14 cellular contexts compared by ENCODE assay signal in the genomic region with DNA sequence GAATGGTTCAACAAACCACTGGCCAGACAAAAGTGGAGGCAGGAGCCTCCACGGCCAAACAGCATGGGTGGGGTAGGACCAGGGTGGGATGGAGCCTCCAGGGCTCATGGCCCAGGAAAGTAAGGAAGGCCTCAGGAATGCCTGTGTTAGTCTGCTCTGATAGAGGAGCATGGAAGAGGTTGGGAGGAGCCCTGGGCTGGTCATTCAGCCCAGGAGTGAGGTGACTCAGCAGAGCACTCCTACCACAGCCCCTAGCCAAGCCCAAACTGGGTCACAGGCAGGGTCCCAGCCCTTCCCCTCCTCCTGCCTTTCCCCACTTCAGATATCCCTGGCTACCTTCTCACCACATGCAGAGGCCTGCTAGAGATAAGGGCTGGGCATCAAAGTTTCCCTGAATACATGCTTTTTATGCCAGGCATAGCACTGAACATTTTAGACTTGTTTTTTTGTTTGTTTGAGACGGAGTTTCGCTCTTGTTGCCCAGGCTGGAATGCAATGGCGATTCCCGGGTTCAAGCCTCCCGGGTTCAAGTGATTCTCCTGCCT. TPM values are rescaled to one million over a fixed set of nuclear protein-coding genes. Genes with fewer than 3 reads are reported as not detected.
DNase-seq lines count a peak whose midpoint lies in the region; ATAC-seq and TF ChIP-seq lines count a peak whose summit lies in the region.
"Had no signal": no experiment of that assay in that cellular context is flagged by ENCODE, and none has a peak within 500 bp of the region (broad histone marks: within the 10 kb centered on the region; RNA-seq: fewer than 3 reads in every experiment).

No MANE protein-coding gene starts in this region.

- H3K27me3 Mint-ChIP-seq in WTC11 (ENCODE audit: low read depth): peaks cover 34% of the 10 kb centered on the region

- peak in 4 of 8 donors; percentile 9 to 34 (median 26) for ATAC-seq in heart right ventricle
- ATAC-seq in Right ventricle myocardium superior (ENCODE audit: poor library complexity): no peak
- ATAC-seq in WTC11: 0 out of 2 replicates have a peak, but pooled peaks have one; percentile 6

- H3K27me3 ChIP-seq in heart right ventricle: peaks cover 0 to 38% (median 0%) of the 10 kb centered on the region in 7 donors
- H3K27me3 ChIP-seq: brain microvascular endothelial cell had no signal

- no peak overlapping the region for H3K4me3 Mint-ChIP-seq in WTC11

- H3K9me3 Mint-ChIP-seq in WTC11: no peaks in the 10 kb centered on the region

- 77 to 80% methylated on average over 6 of the region's 6 CpGs for whole genome bisulfite sequencing in heart right ventricle, 2 donors

- H3K27ac Mint-ChIP-seq in WTC11: no peak overlapping the region

- no peak overlapping the region for H3K4me3 ChIP-seq in heart right ventricle

- H3K36me3 ChIP-seq in heart right ventricle: peaks cover 0 to 3% (median 0%) of the 10 kb centered on the region in 9 donors
- H3K36me3 ChIP-seq: brain microvascular endothelial cell had no signal

- TF ChIP-seq CTCF in heart right ventricle (IDR thresholded peaks at IDR 0.05) (no peak), WTC11 (IDR thresholded peaks at IDR 0.05) (no peak)

- CTCF ChIA-PET in WTC11 (lab: Charles Lee): interaction anchor here (1.1 to 2.3 kb wide), 3 partner anchors 8 to 373 kb away, joined by 3 to 24 read pairs (median 5); no protein-coding TSS in a partner anchor

- H3K27ac ChIP-seq in heart right ventricle: peak overlapping the region; percentile 67 to 96 (median 84)
- H3K27ac ChIP-seq: brain microvascular endothelial cell had no signal

- H3K4me1 Mint-ChIP-seq in WTC11: peaks cover 32% of the 10 kb centered on the region

- POLR2A ChIA-PET in WTC11 (lab: Charles Lee): no interaction called here

- no peaks in the 10 kb centered on the region for H3K9me3 ChIP-seq in heart right ventricle

- DNase-seq in heart right ventricle (no peak), Right ventricle myocardium superior (no peak), WTC11 (ENCODE audit: low spot score) (no peak), iPS-NIHi7 (ENCODE audit: extremely low spot score) (peak; percentile 60), Ammon's horn (ENCODE audit: low spot score) (no peak), KG1 (lab: John Stamatoyannopoulos, UW) (no peak), NCI-H1417 treated with DMSO at 0.1 percent for 48 hours (lab: John Stamatoyannopoulos, UW) (no peak), NCI-H2081 (lab: John Stamatoyannopoulos, UW) (no peak)
- DNase-seq: activated CD8-positive, alpha-beta memory T cell treated with anti-CD3 and anti-CD28 coated beads for 24 hours; AML-193; brain microvascular endothelial cell; Karpas-422; midbrain; stimulated activated CD8-positive, alpha-beta memory T cell treated with anti-CD3 and anti-CD28 coated beads, Interleukin-4, amount 100 ng/mL, for 48 hours had no signal

- H3K4me1 ChIP-seq in heart right ventricle: peaks cover 14 to 82% (median 54%) of the 10 kb centered on the region in 9 donors

- no peaks in the 10 kb centered on the region for H3K36me3 Mint-ChIP-seq in WTC11

- intact Hi-C loops in heart right ventricle (cut with DNase I): loop anchor here in 2 of 10 donors (10.0 kb wide), 2 partner anchors 171 to 229 kb away; no protein-coding TSS in a partner anchor
- intact Hi-C loops in Right ventricle myocardium superior (cut with DNase I): no loop called here

TF ChIP-seq in WTC11, 78 proteins besides CTCF, POLR2A, EP300 and RAD21 (continues in another document):
- no peak for TF ChIP-seq ELF4 (CRISPR knock-in tag; IDR thresholded peaks at IDR 0.05; ENCODE audit: low read depth)
- no peak for TF ChIP-seq SOX15 (CRISPR knock-in tag; IDR thresholded peaks at IDR 0.05)
- no peak for TF ChIP-seq PRRX2 (CRISPR knock-in tag; IDR thresholded peaks at IDR 0.05)
- TF ChIP-seq, protein P1, sequence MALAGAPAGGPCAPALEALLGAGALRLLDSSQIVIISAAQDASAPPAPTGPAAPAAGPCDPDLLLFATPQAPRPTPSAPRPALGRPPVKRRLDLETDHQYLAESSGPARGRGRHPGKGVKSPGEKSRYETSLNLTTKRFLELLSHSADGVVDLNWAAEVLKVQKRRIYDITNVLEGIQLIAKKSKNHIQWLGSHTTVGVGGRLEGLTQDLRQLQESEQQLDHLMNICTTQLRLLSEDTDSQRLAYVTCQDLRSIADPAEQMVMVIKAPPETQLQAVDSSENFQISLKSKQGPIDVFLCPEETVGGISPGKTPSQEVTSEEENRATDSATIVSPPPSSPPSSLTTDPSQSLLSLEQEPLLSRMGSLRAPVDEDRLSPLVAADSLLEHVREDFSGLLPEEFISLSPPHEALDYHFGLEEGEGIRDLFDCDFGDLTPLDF (CRISPR knock-in tag; IDR thresholded peaks at IDR 0.05): no peak
- TF ChIP-seq ZNF263 (CRISPR knock-in tag; IDR thresholded peaks at IDR 0.05; ENCODE audit: low read depth): no peak
- TF ChIP-seq, protein P2, sequence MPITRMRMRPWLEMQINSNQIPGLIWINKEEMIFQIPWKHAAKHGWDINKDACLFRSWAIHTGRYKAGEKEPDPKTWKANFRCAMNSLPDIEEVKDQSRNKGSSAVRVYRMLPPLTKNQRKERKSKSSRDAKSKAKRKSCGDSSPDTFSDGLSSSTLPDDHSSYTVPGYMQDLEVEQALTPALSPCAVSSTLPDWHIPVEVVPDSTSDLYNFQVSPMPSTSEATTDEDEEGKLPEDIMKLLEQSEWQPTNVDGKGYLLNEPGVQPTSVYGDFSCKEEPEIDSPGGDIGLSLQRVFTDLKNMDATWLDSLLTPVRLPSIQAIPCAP (CRISPR knock-in tag; IDR thresholded peaks at IDR 0.05): no peak
- no peak for TF ChIP-seq NFATC4 (CRISPR knock-in tag; IDR thresholded peaks at IDR 0.05)
- no peak for TF ChIP-seq EMX1 (CRISPR knock-in tag; IDR thresholded peaks at IDR 0.05)
- TF ChIP-seq, protein P3, sequence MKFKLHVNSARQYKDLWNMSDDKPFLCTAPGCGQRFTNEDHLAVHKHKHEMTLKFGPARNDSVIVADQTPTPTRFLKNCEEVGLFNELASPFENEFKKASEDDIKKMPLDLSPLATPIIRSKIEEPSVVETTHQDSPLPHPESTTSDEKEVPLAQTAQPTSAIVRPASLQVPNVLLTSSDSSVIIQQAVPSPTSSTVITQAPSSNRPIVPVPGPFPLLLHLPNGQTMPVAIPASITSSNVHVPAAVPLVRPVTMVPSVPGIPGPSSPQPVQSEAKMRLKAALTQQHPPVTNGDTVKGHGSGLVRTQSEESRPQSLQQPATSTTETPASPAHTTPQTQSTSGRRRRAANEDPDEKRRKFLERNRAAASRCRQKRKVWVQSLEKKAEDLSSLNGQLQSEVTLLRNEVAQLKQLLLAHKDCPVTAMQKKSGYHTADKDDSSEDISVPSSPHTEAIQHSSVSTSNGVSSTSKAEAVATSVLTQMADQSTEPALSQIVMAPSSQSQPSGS (CRISPR knock-in tag; IDR thresholded peaks at IDR 0.05; ENCODE audit: borderline replicate concordance, low read depth): no peak
- TF ChIP-seq ZNF232 (CRISPR knock-in tag; IDR thresholded peaks at IDR 0.05): no peak
- TF ChIP-seq, protein P4, sequence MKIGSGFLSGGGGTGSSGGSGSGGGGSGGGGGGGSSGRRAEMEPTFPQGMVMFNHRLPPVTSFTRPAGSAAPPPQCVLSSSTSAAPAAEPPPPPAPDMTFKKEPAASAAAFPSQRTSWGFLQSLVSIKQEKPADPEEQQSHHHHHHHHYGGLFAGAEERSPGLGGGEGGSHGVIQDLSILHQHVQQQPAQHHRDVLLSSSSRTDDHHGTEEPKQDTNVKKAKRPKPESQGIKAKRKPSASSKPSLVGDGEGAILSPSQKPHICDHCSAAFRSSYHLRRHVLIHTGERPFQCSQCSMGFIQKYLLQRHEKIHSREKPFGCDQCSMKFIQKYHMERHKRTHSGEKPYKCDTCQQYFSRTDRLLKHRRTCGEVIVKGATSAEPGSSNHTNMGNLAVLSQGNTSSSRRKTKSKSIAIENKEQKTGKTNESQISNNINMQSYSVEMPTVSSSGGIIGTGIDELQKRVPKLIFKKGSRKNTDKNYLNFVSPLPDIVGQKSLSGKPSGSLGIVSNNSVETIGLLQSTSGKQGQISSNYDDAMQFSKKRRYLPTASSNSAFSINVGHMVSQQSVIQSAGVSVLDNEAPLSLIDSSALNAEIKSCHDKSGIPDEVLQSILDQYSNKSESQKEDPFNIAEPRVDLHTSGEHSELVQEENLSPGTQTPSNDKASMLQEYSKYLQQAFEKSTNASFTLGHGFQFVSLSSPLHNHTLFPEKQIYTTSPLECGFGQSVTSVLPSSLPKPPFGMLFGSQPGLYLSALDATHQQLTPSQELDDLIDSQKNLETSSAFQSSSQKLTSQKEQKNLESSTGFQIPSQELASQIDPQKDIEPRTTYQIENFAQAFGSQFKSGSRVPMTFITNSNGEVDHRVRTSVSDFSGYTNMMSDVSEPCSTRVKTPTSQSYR (CRISPR knock-in tag; IDR thresholded peaks at IDR 0.05): no peak
- no peak for TF ChIP-seq ZNF219 (CRISPR knock-in tag; IDR thresholded peaks at IDR 0.05; ENCODE audit: borderline replicate concordance)
- no peak for TF ChIP-seq ZNF317 (CRISPR knock-in tag; IDR thresholded peaks at IDR 0.05; ENCODE audit: borderline replicate concordance, low read depth)
- TF ChIP-seq, protein P5, sequence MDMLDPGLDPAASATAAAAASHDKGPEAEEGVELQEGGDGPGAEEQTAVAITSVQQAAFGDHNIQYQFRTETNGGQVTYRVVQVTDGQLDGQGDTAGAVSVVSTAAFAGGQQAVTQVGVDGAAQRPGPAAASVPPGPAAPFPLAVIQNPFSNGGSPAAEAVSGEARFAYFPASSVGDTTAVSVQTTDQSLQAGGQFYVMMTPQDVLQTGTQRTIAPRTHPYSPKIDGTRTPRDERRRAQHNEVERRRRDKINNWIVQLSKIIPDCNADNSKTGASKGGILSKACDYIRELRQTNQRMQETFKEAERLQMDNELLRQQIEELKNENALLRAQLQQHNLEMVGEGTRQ (CRISPR knock-in tag; IDR thresholded peaks at IDR 0.05): no peak
- no peak for TF ChIP-seq ESRRA (CRISPR knock-in tag; IDR thresholded peaks at IDR 0.05; ENCODE audit: borderline replicate concordance)
- TF ChIP-seq TEAD4 (CRISPR knock-in tag; IDR thresholded peaks at IDR 0.05): no peak
- TF ChIP-seq, protein P6, sequence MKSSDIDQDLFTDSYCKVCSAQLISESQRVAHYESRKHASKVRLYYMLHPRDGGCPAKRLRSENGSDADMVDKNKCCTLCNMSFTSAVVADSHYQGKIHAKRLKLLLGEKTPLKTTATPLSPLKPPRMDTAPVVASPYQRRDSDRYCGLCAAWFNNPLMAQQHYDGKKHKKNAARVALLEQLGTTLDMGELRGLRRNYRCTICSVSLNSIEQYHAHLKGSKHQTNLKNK (CRISPR knock-in tag; IDR thresholded peaks at IDR 0.05): no peak

RNA-seq across cellular contexts. Expression of a gene that starts 3.1 kb away (rescaled TPM):
- total RNA-seq in heart right ventricle (100 to 1,000 TPM; 104 to 214 (median 130) TPM), Right ventricle myocardium superior (162 TPM), WTC11 (2021) (6.3 to 9.9 TPM (median 8.1 TPM) in 3 replicates)
- polyA plus RNA-seq in heart right ventricle: 10 to 100 TPM; 72.6 to 75.8 TPM

RNA-seq across cellular contexts. Expression of a gene that starts 56.6 kb away (rescaled TPM):
- total RNA-seq in heart right ventricle: 10 to 100 TPM; 21.9 to 31.4 (median 27.2) TPM
- 10 to 100 TPM; 12.0 to 12.9 TPM for polyA plus RNA-seq in heart right ventricle
- total RNA-seq in Right ventricle myocardium superior: 17.2 TPM
- total RNA-seq in WTC11 (2021): 94.1 to 98.6 TPM (median 97.2 TPM) in 3 replicates
